1 cellular context compared by ENCODE assay signal in genomic region chr9:105447814-105448812, GRCh38.
TF ChIP-seq lines count a peak whose summit lies in the region.

Gene FSD1L (plus strand): TSS chr9:105448034. CDS start chr9:105448221, 187 bp downstream.

TF ChIP-seq in K562, 482 proteins besides CTCF, POLR2A, EP300 and RAD21 (continued from another document and continues in another):
- TF ChIP-seq ZNF318 (IDR thresholded peaks at IDR 0.05; ENCODE audit: borderline replicate concordance in 1 of 2, low read depth in 1 of 2) (no peak), RNF2 (IDR thresholded peaks at IDR 0.05) (peak; percentile 49; the same call in 1 of the 2 replicates), NR2C1 (IDR thresholded peaks at IDR 0.05) (peak; percentile 83), NR2C1 (tag; IDR thresholded peaks at IDR 0.05) (peak; percentile 90), CUX1 (CRISPR knock-in tag; IDR thresholded peaks at IDR 0.05) (no peak), XRCC5 (IDR thresholded peaks at IDR 0.05; ENCODE audit: low read depth, low read length) (0 out of 2 replicates have a peak, but pooled peaks have one; percentile 12), RBBP5 (IDR thresholded peaks at IDR 0.05; ENCODE audit: borderline replicate concordance, insufficient read depth, low read length, poor library complexity, severe bottlenecking) (peak; percentile 81), RFX1 (IDR thresholded peaks at IDR 0.05) (peak; percentile 89), CBFB (CRISPR knock-in tag; IDR thresholded peaks at IDR 0.05) (no peak), TCFL5 (CRISPR knock-in tag; conservative IDR thresholded peaks at IDR 0.05) (no peak), PPARD (CRISPR knock-in tag; IDR thresholded peaks at IDR 0.05) (no peak), FOXJ2 (tag; IDR thresholded peaks at IDR 0.05) (no peak), SIN3A (IDR thresholded peaks at IDR 0.05; ENCODE audit: borderline replicate concordance in 2 of 2, control insufficient read depth in 1 of 2, low read depth in 2 of 2, low read length in 2 of 2) (peak; percentile 66 to 81; a peak in 2 of 4 replicates), TRIM24 (IDR thresholded peaks at IDR 0.05) (no peak; a peak in 2 of 4 replicates), LARP7 (IDR thresholded peaks at IDR 0.05) (no peak), PRMT5 (CRISPR knock-in tag; IDR thresholded peaks at IDR 0.05) (no peak), YY1 (IDR thresholded peaks at IDR 0.05; ENCODE audit: borderline replicate concordance in 1 of 3, control insufficient read depth in 1 of 3, extremely low read depth in 1 of 3, insufficient read depth in 3 of 3, insufficient read length in 1 of 3, insufficient replicate concordance in 2 of 3, low read depth in 1 of 3, low read length in 2 of 3) (peak in 2 of 3 experiments; percentile 27 to 50), NR1H2 (CRISPR knock-in tag; IDR thresholded peaks at IDR 0.05) (no peak), DPF2 (IDR thresholded peaks at IDR 0.05) (no peak), ARHGAP35 (IDR thresholded peaks at IDR 0.05; ENCODE audit: partially characterized antibody) (no peak), TOE1 (IDR thresholded peaks at IDR 0.05; ENCODE audit: borderline replicate concordance) (no peak), TOE1 (CRISPR knock-in tag; IDR thresholded peaks at IDR 0.05; ENCODE audit: borderline replicate concordance, low read depth) (no peak), HIVEP1 (CRISPR knock-in tag; IDR thresholded peaks at IDR 0.05) (no peak)
- TF ChIP-seq, protein P1, sequence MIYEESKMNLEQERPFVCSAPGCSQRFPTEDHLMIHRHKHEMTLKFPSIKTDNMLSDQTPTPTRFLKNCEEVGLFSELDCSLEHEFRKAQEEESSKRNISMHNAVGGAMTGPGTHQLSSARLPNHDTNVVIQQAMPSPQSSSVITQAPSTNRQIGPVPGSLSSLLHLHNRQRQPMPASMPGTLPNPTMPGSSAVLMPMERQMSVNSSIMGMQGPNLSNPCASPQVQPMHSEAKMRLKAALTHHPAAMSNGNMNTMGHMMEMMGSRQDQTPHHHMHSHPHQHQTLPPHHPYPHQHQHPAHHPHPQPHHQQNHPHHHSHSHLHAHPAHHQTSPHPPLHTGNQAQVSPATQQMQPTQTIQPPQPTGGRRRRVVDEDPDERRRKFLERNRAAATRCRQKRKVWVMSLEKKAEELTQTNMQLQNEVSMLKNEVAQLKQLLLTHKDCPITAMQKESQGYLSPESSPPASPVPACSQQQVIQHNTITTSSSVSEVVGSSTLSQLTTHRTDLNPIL (CRISPR knock-in tag; IDR thresholded peaks at IDR 0.05), result no peak
- TF ChIP-seq, protein P2, sequence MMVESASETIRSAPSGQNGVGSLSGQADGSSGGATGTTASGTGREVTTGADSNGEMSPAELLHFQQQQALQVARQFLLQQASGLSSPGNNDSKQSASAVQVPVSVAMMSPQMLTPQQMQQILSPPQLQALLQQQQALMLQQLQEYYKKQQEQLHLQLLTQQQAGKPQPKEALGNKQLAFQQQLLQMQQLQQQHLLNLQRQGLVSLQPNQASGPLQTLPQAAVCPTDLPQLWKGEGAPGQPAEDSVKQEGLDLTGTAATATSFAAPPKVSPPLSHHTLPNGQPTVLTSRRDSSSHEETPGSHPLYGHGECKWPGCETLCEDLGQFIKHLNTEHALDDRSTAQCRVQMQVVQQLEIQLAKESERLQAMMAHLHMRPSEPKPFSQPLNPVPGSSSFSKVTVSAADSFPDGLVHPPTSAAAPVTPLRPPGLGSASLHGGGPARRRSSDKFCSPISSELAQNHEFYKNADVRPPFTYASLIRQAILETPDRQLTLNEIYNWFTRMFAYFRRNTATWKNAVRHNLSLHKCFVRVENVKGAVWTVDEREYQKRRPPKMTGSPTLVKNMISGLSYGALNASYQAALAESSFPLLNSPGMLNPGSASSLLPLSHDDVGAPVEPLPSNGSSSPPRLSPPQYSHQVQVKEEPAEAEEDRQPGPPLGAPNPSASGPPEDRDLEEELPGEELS (CRISPR knock-in tag; IDR thresholded peaks at IDR 0.05; ENCODE audit: borderline replicate concordance), result no peak; the same call in 1 of the 2 replicates
- TF ChIP-seq, protein P3, sequence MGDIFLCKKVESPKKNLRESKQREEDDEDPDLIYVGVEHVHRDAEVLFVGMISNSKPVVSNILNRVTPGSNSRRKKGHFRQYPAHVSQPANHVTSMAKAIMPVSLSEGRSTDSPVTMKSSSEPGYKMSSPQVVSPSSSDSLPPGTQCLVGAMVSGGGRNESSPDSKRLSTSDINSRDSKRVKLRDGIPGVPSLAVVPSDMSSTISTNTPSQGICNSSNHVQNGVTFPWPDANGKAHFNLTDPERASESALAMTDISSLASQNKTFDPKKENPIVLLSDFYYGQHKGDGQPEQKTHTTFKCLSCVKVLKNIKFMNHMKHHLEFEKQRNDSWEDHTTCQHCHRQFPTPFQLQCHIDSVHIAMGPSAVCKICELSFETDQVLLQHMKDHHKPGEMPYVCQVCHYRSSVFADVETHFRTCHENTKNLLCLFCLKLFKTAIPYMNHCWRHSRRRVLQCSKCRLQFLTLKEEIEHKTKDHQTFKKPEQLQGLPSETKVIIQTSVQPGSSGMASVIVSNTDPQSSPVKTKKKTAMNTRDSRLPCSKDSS (IDR thresholded peaks at IDR 0.05; ENCODE audit: low read depth, partially characterized antibody), result no peak
- TF ChIP-seq, protein P4, sequence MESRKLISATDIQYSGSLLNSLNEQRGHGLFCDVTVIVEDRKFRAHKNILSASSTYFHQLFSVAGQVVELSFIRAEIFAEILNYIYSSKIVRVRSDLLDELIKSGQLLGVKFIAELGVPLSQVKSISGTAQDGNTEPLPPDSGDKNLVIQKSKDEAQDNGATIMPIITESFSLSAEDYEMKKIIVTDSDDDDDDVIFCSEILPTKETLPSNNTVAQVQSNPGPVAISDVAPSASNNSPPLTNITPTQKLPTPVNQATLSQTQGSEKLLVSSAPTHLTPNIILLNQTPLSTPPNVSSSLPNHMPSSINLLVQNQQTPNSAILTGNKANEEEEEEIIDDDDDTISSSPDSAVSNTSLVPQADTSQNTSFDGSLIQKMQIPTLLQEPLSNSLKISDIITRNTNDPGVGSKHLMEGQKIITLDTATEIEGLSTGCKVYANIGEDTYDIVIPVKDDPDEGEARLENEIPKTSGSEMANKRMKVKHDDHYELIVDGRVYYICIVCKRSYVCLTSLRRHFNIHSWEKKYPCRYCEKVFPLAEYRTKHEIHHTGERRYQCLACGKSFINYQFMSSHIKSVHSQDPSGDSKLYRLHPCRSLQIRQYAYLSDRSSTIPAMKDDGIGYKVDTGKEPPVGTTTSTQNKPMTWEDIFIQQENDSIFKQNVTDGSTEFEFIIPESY (CRISPR knock-in tag; IDR thresholded peaks at IDR 0.05), result no peak
